Comparison of ENCODE assay signal across 10 cellular contexts in genomic region chr13:113110048-113110851, GRCh38. TPM values are rescaled to one million over a fixed set of nuclear protein-coding genes. Genes with fewer than 3 reads are reported as not detected.
DNase-seq lines count a peak whose midpoint lies in the region; ATAC-seq and TF ChIP-seq lines count a peak whose summit lies in the region.
"Had no signal": no experiment of that assay in that cellular context is flagged by ENCODE, and none has a peak within 500 bp of the region (broad histone marks: within the 10 kb centered on the region; RNA-seq: fewer than 3 reads in every experiment).

No MANE protein-coding gene starts in this region.

- H3K4me3 Mint-ChIP-seq in activated T-cell treated with anti-CD3 and anti-CD28 coated beads, Interleukin-2, amount 50 U/mL, for 72 hours, result peak overlapping the region in 1 of 2 donors; percentile 61

- no peak for TF ChIP-seq CTCF in gastrocnemius medialis (IDR thresholded peaks at IDR 0.05 in 4 of 5, conservative IDR thresholded peaks at IDR 0.05 in 1 of 5)

- H3K4me3 ChIP-seq in right cardiac atrium (ENCODE audit: low read length), result peak overlapping the region; percentile 30
- peak overlapping the region in 3 of 4 donors; percentile 26 to 44 (median 39) for H3K4me3 ChIP-seq in gastrocnemius medialis

- H3K27me3 ChIP-seq in right cardiac atrium (ENCODE audit: control insufficient read depth, insufficient read depth) (no peaks in the 10 kb centered on the region), gastrocnemius medialis (peaks cover 21 to 29% (median 26%) of the 10 kb centered on the region in 3 donors)

- H3K36me3 ChIP-seq in gastrocnemius medialis, result no peaks in the 10 kb centered on the region

- no peak for TF ChIP-seq POLR2A in gastrocnemius medialis (IDR thresholded peaks at IDR 0.05)

- peak; percentile 35 to 59 for ATAC-seq in activated T-cell treated with anti-CD3 and anti-CD28 coated beads, Interleukin-2, amount 50 U/mL, for 72 hours (replicated peaks in 1 of 2)
- ATAC-seq in right cardiac atrium (peak; percentile 52 to 54), gastrocnemius medialis (no peak), GM18867 (IDR thresholded peaks at IDR 0.05; ENCODE audit: unreplicated experiment) (no peak)

- no peaks in the 10 kb centered on the region for H3K27me3 Mint-ChIP-seq in activated T-cell treated with anti-CD3 and anti-CD28 coated beads, Interleukin-2, amount 50 U/mL, for 72 hours (ENCODE audit: low read depth)

- in situ Hi-C loops in gastrocnemius medialis (cut with MboI; ENCODE audit: low sequenced_read_pairs in 4 of 4), result no loop called here

- no peaks in the 10 kb centered on the region for H3K4me1 Mint-ChIP-seq in activated T-cell treated with anti-CD3 and anti-CD28 coated beads, Interleukin-2, amount 50 U/mL, for 72 hours (ENCODE audit: low read depth)

- peaks cover 0 to 4% of the 10 kb centered on the region in 2 donors for H3K36me3 Mint-ChIP-seq in activated T-cell treated with anti-CD3 and anti-CD28 coated beads, Interleukin-2, amount 50 U/mL, for 72 hours (ENCODE audit: insufficient read depth in 2 of 2)

- H3K9me3 ChIP-seq in right cardiac atrium (ENCODE audit: control insufficient read depth, low read length) (no peaks in the 10 kb centered on the region), gastrocnemius medialis (no peaks in the 10 kb centered on the region)

- H3K27ac ChIP-seq in right cardiac atrium (ENCODE audit: low read length) (no peak overlapping the region), gastrocnemius medialis (no peak overlapping the region)

- H3K4me1 ChIP-seq in right cardiac atrium (ENCODE audit: control insufficient read depth, insufficient read depth, low read length) (no peaks in the 10 kb centered on the region), gastrocnemius medialis (no peaks in the 10 kb centered on the region)

- no peaks in the 10 kb centered on the region for H3K9me3 Mint-ChIP-seq in activated T-cell treated with anti-CD3 and anti-CD28 coated beads, Interleukin-2, amount 50 U/mL, for 72 hours

- H3K27ac Mint-ChIP-seq in activated T-cell treated with anti-CD3 and anti-CD28 coated beads, Interleukin-2, amount 50 U/mL, for 72 hours, result no peak overlapping the region

- 1% methylated on average over 99 of the region's 99 CpGs for WGBS in right cardiac atrium

- DNase-seq in DMS79 treated with DMSO at 0.1 percent for 48 hours (lab: John Stamatoyannopoulos, UW) (peak; percentile 54), right cardiac atrium (peak; percentile 30 to 68 (median 64)), gastrocnemius medialis (no peak), hypothalamus (lab: John Stamatoyannopoulos, UW) (no peak), NCI-H1930 (lab: John Stamatoyannopoulos, UW) (no peak), NCI-H82 (lab: John Stamatoyannopoulos, UW) (no peak)
- DNase-seq in activated T-cell treated with anti-CD3 and anti-CD28 coated beads, Interleukin-2, amount 50 U/mL, for 72 hours, result peak in 1 of 2 donors; percentile 25

- intact Hi-C loops in right cardiac atrium (cut with DNase I) (no loop called here), gastrocnemius medialis (cut with DNase I; ENCODE audit: low total_unique reads) (no loop called here)

RNA-seq across cellular contexts. Expression of gene F7, which starts 4.7 kb away (rescaled TPM):
- total RNA-seq in activated T-cell treated with anti-CD3 and anti-CD28 coated beads, Interleukin-2, amount 50 U/mL, for 72 hours, result not detected
- under 1 TPM; 0.24 to 0.64 (median 0.37) TPM for total RNA-seq in right cardiac atrium
- not detected for polyA plus RNA-seq in right cardiac atrium
- total RNA-seq in gastrocnemius medialis, result 1 to 10 TPM in 1 of 4 donors, under 1 TPM in 1, not detected in 2; 0.20 to 1.2 TPM
- total RNA-seq: glomerular endothelial cell had no signal

RNA-seq across cellular contexts. Expression of gene F10, which starts 12.3 kb away (rescaled TPM):
- not detected for total RNA-seq in activated T-cell treated with anti-CD3 and anti-CD28 coated beads, Interleukin-2, amount 50 U/mL, for 72 hours
- total RNA-seq in right cardiac atrium, result 10 to 100 TPM; 29.8 to 40.2 (median 34.4) TPM
- 44.9 TPM for polyA plus RNA-seq in right cardiac atrium
- total RNA-seq in gastrocnemius medialis, result 1 to 10 TPM in 3 of 4 donors, under 1 TPM in 1; 1.00 to 4.8 (median 2.4) TPM
- total RNA-seq: glomerular endothelial cell had no signal

RNA-seq across cellular contexts. Expression of gene PROZ, which starts 48.2 kb away (rescaled TPM):
- not detected for total RNA-seq in activated T-cell treated with anti-CD3 and anti-CD28 coated beads, Interleukin-2, amount 50 U/mL, for 72 hours
- total RNA-seq in right cardiac atrium, result under 1 TPM in 1 of 4 donors, not detected in 3; 0.15 TPM
- 0.14 TPM for polyA plus RNA-seq in right cardiac atrium
- not detected for total RNA-seq in gastrocnemius medialis
- total RNA-seq: glomerular endothelial cell, subcutaneous adipose tissue had no signal

Comparison
In these comparisons a context has a peak if more than half of its experiments do, and no peak if none do; other contexts are left out.
1. DNase-seq: peak in DMS79 treated with DMSO at 0.1 percent for 48 hours (single experiment) and right cardiac atrium (3 of 3); none in gastrocnemius medialis (0 of 2), hypothalamus (0 of 51), NCI-H1930 (0 of 2) and NCI-H82 (single experiment).
2. ATAC-seq: peak in activated T-cell treated with anti-CD3 and anti-CD28 coated beads, Interleukin-2, amount 50 U/mL, for 72 hours (2 of 2) and right cardiac atrium (2 of 2); none in gastrocnemius medialis (0 of 2) and GM18867 (single experiment).
3. RNA of gene F10, which starts 12.3 kb away (total RNA-seq): 29.8 to 40.2 TPM in right cardiac atrium; 1.00 to 4.8 TPM in gastrocnemius medialis and not detected in activated T-cell treated with anti-CD3 and anti-CD28 coated beads, Interleukin-2, amount 50 U/mL, for 72 hours; every median in the first group is over 4 times any median in the second.